1 cellular context compared by ENCODE assay signal in genomic region chr20:63642518-63643247, GRCh38.
A peak's percentile ranks its signal among the peaks of the same experiment; 100 is the strongest.
TF ChIP-seq lines count a peak whose summit lies in the region.

No MANE protein-coding gene starts in this region.

TF ChIP-seq in HepG2, 621 proteins besides CTCF, POLR2A, EP300 and RAD21 (continued from another document and continues in another):
- TF ChIP-seq SRF (IDR thresholded peaks at IDR 0.05; ENCODE audit: low read depth, low read length) (no peak), ZHX2 (IDR thresholded peaks at IDR 0.05; ENCODE audit: low read depth) (no peak), ZHX2 (CRISPR knock-in tag; IDR thresholded peaks at IDR 0.05; ENCODE audit: borderline replicate concordance) (no peak), ZNF205 (CRISPR knock-in tag; IDR thresholded peaks at IDR 0.05) (no peak), ZNF264 (CRISPR knock-in tag; IDR thresholded peaks at IDR 0.05) (no peak), DNMT3B (CRISPR knock-in tag; conservative IDR thresholded peaks at IDR 0.05) (no peak), TFDP2 (CRISPR knock-in tag; IDR thresholded peaks at IDR 0.05) (no peak), XBP1 (CRISPR knock-in tag; IDR thresholded peaks at IDR 0.05) (no peak), PLSCR1 (CRISPR knock-in tag; IDR thresholded peaks at IDR 0.05; ENCODE audit: borderline replicate concordance) (no peak), ZNF431 (CRISPR knock-in tag; IDR thresholded peaks at IDR 0.05; ENCODE audit: borderline replicate concordance, low read depth) (no peak), MIER2 (CRISPR knock-in tag; IDR thresholded peaks at IDR 0.05) (no peak), FOXC1 (CRISPR knock-in tag; IDR thresholded peaks at IDR 0.05; ENCODE audit: borderline replicate concordance) (no peak), ZNF740 (CRISPR knock-in tag; IDR thresholded peaks at IDR 0.05) (peak; percentile 20; the same call in 1 of the 2 replicates), HNRNPUL1 (IDR thresholded peaks at IDR 0.05; ENCODE audit: low read depth, low read length) (no peak), ZBTB3 (CRISPR knock-in tag; IDR thresholded peaks at IDR 0.05; ENCODE audit: borderline replicate concordance, low read depth) (no peak), ZNF101 (CRISPR knock-in tag; IDR thresholded peaks at IDR 0.05; ENCODE audit: borderline replicate concordance, low read depth) (no peak), ZGPAT (CRISPR knock-in tag; IDR thresholded peaks at IDR 0.05) (no peak), TBX2 (CRISPR knock-in tag; IDR thresholded peaks at IDR 0.05; ENCODE audit: borderline replicate concordance) (no peak), TGIF2 (CRISPR knock-in tag; IDR thresholded peaks at IDR 0.05) (no peak), ZNF503 (CRISPR knock-in tag; IDR thresholded peaks at IDR 0.05) (no peak), ZNF430 (CRISPR knock-in tag; IDR thresholded peaks at IDR 0.05) (no peak), PRPF4 (IDR thresholded peaks at IDR 0.05; ENCODE audit: low read depth, low read length, poor library complexity, severe bottlenecking) (no peak), ZNF253 (CRISPR knock-in tag; IDR thresholded peaks at IDR 0.05; ENCODE audit: borderline replicate concordance) (peak; percentile 69; the same call in 1 of the 2 replicates), MXD3 (CRISPR knock-in tag; IDR thresholded peaks at IDR 0.05) (no peak), ZBTB34 (CRISPR knock-in tag; IDR thresholded peaks at IDR 0.05) (no peak), RFXAP (CRISPR knock-in tag; IDR thresholded peaks at IDR 0.05; ENCODE audit: borderline replicate concordance) (no peak), MTERF4 (CRISPR knock-in tag; IDR thresholded peaks at IDR 0.05) (0 out of 2 replicates have a peak, but pooled peaks have one; percentile 13), NR2F1 (CRISPR knock-in tag; IDR thresholded peaks at IDR 0.05) (no peak), LRRFIP1 (CRISPR knock-in tag; conservative IDR thresholded peaks at IDR 0.05) (no peak), SNAI1 (CRISPR knock-in tag; IDR thresholded peaks at IDR 0.05; ENCODE audit: borderline replicate concordance) (no peak), ZBTB33 (CRISPR knock-in tag; IDR thresholded peaks at IDR 0.05) (no peak), DNMT1 (CRISPR knock-in tag; IDR thresholded peaks at IDR 0.05) (0 out of 2 replicates have a peak, but pooled peaks have one; percentile 34), BHLHE40 (IDR thresholded peaks at IDR 0.05; ENCODE audit: low read length) (no peak), SRY (CRISPR knock-in tag; IDR thresholded peaks at IDR 0.05) (0 out of 2 replicates have a peak, but pooled peaks have one; percentile 5), ZNF275 (CRISPR knock-in tag; IDR thresholded peaks at IDR 0.05; ENCODE audit: borderline replicate concordance) (no peak), MTF1 (CRISPR knock-in tag; IDR thresholded peaks at IDR 0.05) (no peak), ATF7-NPFF (CRISPR knock-in tag; IDR thresholded peaks at IDR 0.05; ENCODE audit: low read depth) (no peak), STAT5B (CRISPR knock-in tag; IDR thresholded peaks at IDR 0.05) (no peak), ZNF768 (CRISPR knock-in tag; IDR thresholded peaks at IDR 0.05) (no peak), NFE2 (CRISPR knock-in tag; IDR thresholded peaks at IDR 0.05) (no peak), ZBTB7A (CRISPR knock-in tag; IDR thresholded peaks at IDR 0.05) (no peak), ZSCAN25 (CRISPR knock-in tag; IDR thresholded peaks at IDR 0.05) (no peak), FOXJ3 (CRISPR knock-in tag; IDR thresholded peaks at IDR 0.05; ENCODE audit: borderline replicate concordance) (no peak)
